ENCODE assay signal across 8 cellular contexts in the genomic region with DNA sequence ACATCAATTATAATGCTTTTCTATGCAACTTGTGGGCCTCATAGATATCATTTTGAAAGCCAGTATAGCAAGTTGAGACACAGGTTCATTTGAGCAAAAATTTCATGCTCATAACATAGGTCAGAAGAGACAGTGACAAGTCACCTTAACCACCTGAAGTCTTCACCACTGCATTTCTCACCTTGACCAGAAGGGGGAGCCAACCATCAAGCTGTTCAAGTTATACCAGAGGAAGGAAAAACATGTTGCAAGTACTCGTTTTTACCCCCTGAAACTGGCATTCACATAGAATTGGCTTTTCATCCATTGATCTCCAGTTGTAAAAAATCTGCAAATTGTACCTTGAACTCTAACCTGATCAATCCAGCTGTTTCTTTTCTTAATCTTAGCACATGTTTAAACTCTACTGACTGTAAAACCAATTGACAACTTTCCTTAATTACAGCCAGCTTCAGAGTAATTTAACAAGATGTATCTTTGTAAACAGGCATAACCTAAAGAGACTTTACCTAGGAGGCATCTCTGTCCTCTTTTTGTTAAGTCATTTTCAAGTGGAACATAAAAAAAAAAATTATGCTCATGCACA. TPM values are rescaled to one million over a fixed set of nuclear protein-coding genes. Genes with fewer than 3 reads are reported as not detected.
DNase-seq lines count a peak whose midpoint lies in the region; ATAC-seq and TF ChIP-seq lines count a peak whose summit lies in the region.

No MANE protein-coding gene starts in this region.

- DNase-seq in DMS53 treated with DMSO at 0.1 percent for 48 hours (lab: John Stamatoyannopoulos, UW; ENCODE audit: unreplicated experiment): peak; percentile 20
- peak; percentile 64 to 69 for DNase-seq in Kasumi-1 (lab: John Stamatoyannopoulos, UW)
- peak; percentile 48 to 81 for DNase-seq in SJCRH30
- DNase-seq in activated naive CD4-positive, alpha-beta T cell (lab: John Stamatoyannopoulos, UW): peak; percentile 30 to 57 (median 46)
- peak; percentile 76 for DNase-seq in glutamatergic neuron
- DNase-seq in pulmonary artery endothelial cell (ENCODE audit: low read depth, low spot score): peak; percentile 47

- ATAC-seq in GM21526 (IDR thresholded peaks at IDR 0.05; ENCODE audit: low FRiP score, unreplicated experiment) (peak; percentile 77), HG03108 (IDR thresholded peaks at IDR 0.05; ENCODE audit: unreplicated experiment) (no peak)

- no peak overlapping the region for H3K27ac ChIP-seq in SJCRH30

- H3K27ac Mint-ChIP-seq in glutamatergic neuron (ENCODE audit: unreplicated experiment): no peak overlapping the region

- H3K4me3 ChIP-seq in SJCRH30: no peak overlapping the region

- H3K4me3 Mint-ChIP-seq in glutamatergic neuron (ENCODE audit: unreplicated experiment): no peak overlapping the region

- no peaks in the 10 kb centered on the region for H3K9me3 ChIP-seq in SJCRH30 (replicated peaks)

- H3K36me3 ChIP-seq in SJCRH30: no peaks in the 10 kb centered on the region

- H3K36me3 Mint-ChIP-seq in glutamatergic neuron (ENCODE audit: unreplicated experiment): no peaks in the 10 kb centered on the region

- no peaks in the 10 kb centered on the region for H3K27me3 Mint-ChIP-seq in glutamatergic neuron (ENCODE audit: unreplicated experiment)

- peaks cover 19% of the 10 kb centered on the region for H3K4me1 ChIP-seq in SJCRH30

- TF ChIP-seq CTCF in glutamatergic neuron (IDR thresholded peaks at IDR 0.05; ENCODE audit: partially characterized antibody, unreplicated experiment): peak; percentile 95

- no peaks in the 10 kb centered on the region for H3K27me3 ChIP-seq in SJCRH30

- H3K4me1 Mint-ChIP-seq in glutamatergic neuron (ENCODE audit: low read depth, unreplicated experiment): peaks cover 2% of the 10 kb centered on the region

- H3K9me3 Mint-ChIP-seq in glutamatergic neuron (ENCODE audit: unreplicated experiment): no peaks in the 10 kb centered on the region

RNA-seq across cellular contexts. Expression of a gene that starts 1.4 kb away (rescaled TPM):
- total RNA-seq in SJCRH30 (2014; rRNA removed; shearing (Covaris generic)): 0.66 and 1.0 TPM in 2 replicates
- not detected for total RNA-seq in glutamatergic neuron (ENCODE audit: unreplicated experiment)
- not detected in 2 replicates for total RNA-seq in pulmonary artery endothelial cell

RNA-seq across cellular contexts. Expression of a gene that starts 36.2 kb away (rescaled TPM):
- total RNA-seq in SJCRH30 (2014; rRNA removed; shearing (Covaris generic)): 29.4 and 30.5 TPM in 2 replicates
- total RNA-seq in glutamatergic neuron (ENCODE audit: unreplicated experiment) (74.0 TPM), pulmonary artery endothelial cell (121 and 142 TPM in 2 replicates)

RNA-seq across cellular contexts. Expression of a gene that starts 40.8 kb away (rescaled TPM):
- 41.0 and 48.4 TPM in 2 replicates for total RNA-seq in SJCRH30 (2014; rRNA removed; shearing (Covaris generic))
- total RNA-seq in glutamatergic neuron (ENCODE audit: unreplicated experiment) (68.6 TPM), pulmonary artery endothelial cell (79.4 and 83.5 TPM in 2 replicates)

Comparison
In these comparisons a context has a peak if more than half of its experiments do, and no peak if none do; other contexts are left out.
1. DNase-seq: peak in every context shown above with its lines; median percentile 76 in glutamatergic neuron; 66 in Kasumi-1; 64 in SJCRH30; 47 in pulmonary artery endothelial cell; 46 in activated naive CD4-positive, alpha-beta T cell; 20 in DMS53 treated with DMSO at 0.1 percent for 48 hours.